Comparison of ENCODE assay signal across 13 cellular contexts in the genomic region with DNA sequence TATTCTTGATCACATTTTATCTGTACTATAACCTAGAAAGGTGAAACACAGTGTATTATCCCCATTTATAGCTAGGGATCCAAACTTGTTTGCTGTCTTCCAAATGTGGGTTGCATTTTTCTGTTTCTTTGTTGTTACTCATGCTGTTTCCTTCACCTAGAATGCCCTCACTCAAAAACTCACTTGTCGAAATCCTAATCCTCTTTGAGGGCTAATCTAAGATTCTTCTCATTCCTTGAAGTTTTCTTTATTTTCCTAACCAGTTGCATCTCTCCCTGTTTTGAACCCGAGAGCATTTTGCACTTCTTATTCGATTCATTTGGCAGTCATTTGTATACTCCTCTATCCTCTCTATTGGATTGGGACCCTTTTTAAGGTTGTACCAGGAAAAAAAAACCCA. TPM values are rescaled to one million over a fixed set of nuclear protein-coding genes. Genes with fewer than 3 reads are reported as not detected.
DNase-seq lines count a peak whose midpoint lies in the region; ATAC-seq, FAIRE-seq and TF ChIP-seq lines count a peak whose summit lies in the region.
"Had no signal": no experiment of that assay in that cellular context is flagged by ENCODE, and none has a peak within 500 bp of the region (broad histone marks: within the 10 kb centered on the region; RNA-seq: fewer than 3 reads in every experiment).

No MANE protein-coding gene starts in this region.

- H3K4me1 Mint-ChIP-seq in chondrocyte (ENCODE audit: low read depth), result peaks cover 41% of the 10 kb centered on the region
- H3K4me1 Mint-ChIP-seq in naive thymus-derived CD4-positive, alpha-beta T cell, result peaks cover 43 to 77% (median 70%) of the 10 kb centered on the region in 7 donors

- no peak for FAIRE-seq in RCC 7860 (lab: Jason Lieb, UNC)

- TF ChIP-seq CTCF in chondrocyte (IDR thresholded peaks at IDR 0.05), result no peak
- no peak for TF ChIP-seq CTCF in uterus (IDR thresholded peaks at IDR 0.05)
- TF ChIP-seq CTCF in GM10248 (IDR thresholded peaks at IDR 0.05; ENCODE audit: control extremely low read depth, extremely low read depth, low read depth, missing control alignments), result no peak

- H3K4me3 ChIP-seq in right cardiac atrium (ENCODE audit: low read length) (no peak overlapping the region), uterus (no peak overlapping the region)
- H3K4me3 ChIP-seq in naive thymus-derived CD4-positive, alpha-beta T cell (ENCODE audit: low read length), result no peak overlapping the region

- H3K27ac Mint-ChIP-seq in chondrocyte (ENCODE audit: unreplicated experiment), result peak overlapping the region; percentile 94
- H3K27ac Mint-ChIP-seq in naive thymus-derived CD4-positive, alpha-beta T cell, result peak overlapping the region; percentile 35 to 98 (median 84)
- H3K27ac Mint-ChIP-seq: dendritic cell treated with granulocyte-macrophage colony-stimulating factor and Interleukin-4, amounts not matched to agents 40 ng/mL and 50 ng/mL, for 4 days had no signal

- H3K4me1 ChIP-seq in right cardiac atrium (ENCODE audit: control insufficient read depth, insufficient read depth, low read length) (peaks cover 7% of the 10 kb centered on the region), uterus (peaks cover 12 to 18% of the 10 kb centered on the region in 2 donors)
- H3K4me1 ChIP-seq in naive thymus-derived CD4-positive, alpha-beta T cell (ENCODE audit: control insufficient read depth in 2 of 2, insufficient read depth in 2 of 2, low read length in 2 of 2), result peaks cover 43 to 54% of the 10 kb centered on the region in 2 donors

- intact Hi-C loops in right cardiac atrium (cut with DNase I), result no loop called here
- intact Hi-C loops in left ventricle myocardium superior (cut with micrococcal nuclease), result no loop called here
- intact Hi-C loops in naive thymus-derived CD4-positive, alpha-beta T cell (cut with micrococcal nuclease), result loop anchor here in 1 of 2 donors (2.0 kb wide), 1 partner anchor 24 kb away; the partner anchor contains the start of gene TTLL6
- intact Hi-C loops in uterus (cut with DNase I; ENCODE audit: low total_unique reads), result no loop called here

- H3K27me3 ChIP-seq in right cardiac atrium (ENCODE audit: control insufficient read depth, insufficient read depth) (no peaks in the 10 kb centered on the region), uterus (no peaks in the 10 kb centered on the region)
- H3K27me3 ChIP-seq in naive thymus-derived CD4-positive, alpha-beta T cell (ENCODE audit: control insufficient read depth in 2 of 2, insufficient read depth in 2 of 2, low read length in 2 of 2), result no peaks in the 10 kb centered on the region

- POLR2A ChIA-PET in naive thymus-derived CD4-positive, alpha-beta T cell (lab: Charles Lee), result interaction anchor here (1.0 to 2.3 kb wide), 3 partner anchors 9 to 52 kb away, joined by 3 to 10 read pairs (median 9); partner anchors contain the start of gene ATP5MC1
- POLR2A ChIA-PET in GM10248 (lab: Yijun Ruan, JAX), result no interaction called here

- no peak overlapping the region for H3K4me3 Mint-ChIP-seq in chondrocyte (ENCODE audit: unreplicated experiment)
- peak overlapping the region in 9 of 10 donors; percentile 52 to 98 (median 85) for H3K4me3 Mint-ChIP-seq in naive thymus-derived CD4-positive, alpha-beta T cell
- H3K4me3 Mint-ChIP-seq: dendritic cell treated with granulocyte-macrophage colony-stimulating factor and Interleukin-4, amounts not matched to agents 40 ng/mL and 50 ng/mL, for 4 days had no signal

- H3K36me3 ChIP-seq in naive thymus-derived CD4-positive, alpha-beta T cell (ENCODE audit: control insufficient read depth in 2 of 3, insufficient read depth in 3 of 3, low read length in 3 of 3), result peaks cover 4 to 19% (median 7%) of the 10 kb centered on the region in 3 experiments
- no peaks in the 10 kb centered on the region for H3K36me3 ChIP-seq in uterus

- DNase-seq in right cardiac atrium (no peak), left ventricle myocardium superior (no peak), chondrocyte (ENCODE audit: low spot score) (no peak), uterus (no peak), RCC 7860 (ENCODE audit: low spot score) (no peak), NOMO-1 treated with dmso at 0.1 percent for 144 hours (lab: John Stamatoyannopoulos, UW; ENCODE audit: unreplicated experiment) (no peak), GM10248 (ENCODE audit: extremely low spot score) (no peak)
- no peak for DNase-seq in naive thymus-derived CD4-positive, alpha-beta T cell
- DNase-seq: activated CD4-positive, alpha-beta memory T cell treated with anti-CD3 and anti-CD28 coated beads, Interleukin-2, amount 10 ng/mL, durations not matched to agents 7 days and 5 days; GOT3; NCI-H1092 treated with DMSO at 0.1 percent for 48 hours; stimulated activated naive CD4-positive, alpha-beta T cell had no signal

- peak overlapping the region; percentile 29 for H3K27ac ChIP-seq in right cardiac atrium (ENCODE audit: low read length)
- no peak overlapping the region for H3K27ac ChIP-seq in naive thymus-derived CD4-positive, alpha-beta T cell (ENCODE audit: low read depth, low read length)
- peak overlapping the region; percentile 88 to 89 for H3K27ac ChIP-seq in uterus

- WGBS in right cardiac atrium, result 33% methylated on average over 3 of the region's 3 CpGs

- CTCF ChIA-PET in naive thymus-derived CD4-positive, alpha-beta T cell (lab: Charles Lee), result interaction anchor here (0.8 to 2.2 kb wide), 2 partner anchors 38 to 44 kb away, joined by 3 to 12 read pairs; no protein-coding TSS in a partner anchor
- CTCF ChIA-PET in GM10248 (lab: Yijun Ruan, JAX), result interaction anchor here (0.9 to 2.7 kb wide), 8 partner anchors 10 to 44 kb away, joined by 3 to 16 read pairs (median 4); no protein-coding TSS in a partner anchor

- H3K36me3 Mint-ChIP-seq in chondrocyte (ENCODE audit: low read depth), result peaks cover 8% of the 10 kb centered on the region
- peaks cover 0 to 45% (median 8%) of the 10 kb centered on the region in 5 donors for H3K36me3 Mint-ChIP-seq in naive thymus-derived CD4-positive, alpha-beta T cell

- H3K9me3 Mint-ChIP-seq in chondrocyte (ENCODE audit: low read depth), result no peaks in the 10 kb centered on the region
- H3K9me3 Mint-ChIP-seq in naive thymus-derived CD4-positive, alpha-beta T cell, result peaks cover 0 to 2% (median 0%) of the 10 kb centered on the region in 11 donors
- H3K9me3 Mint-ChIP-seq: activated CD4-positive, alpha-beta memory T cell treated with anti-CD3 and anti-CD28 coated beads, Interleukin-2, amount 10 ng/mL, durations not matched to agents 7 days and 5 days; dendritic cell treated with granulocyte-macrophage colony-stimulating factor and Interleukin-4, amounts not matched to agents 40 ng/mL and 50 ng/mL, for 4 days had no signal

- H3K9me3 ChIP-seq in right cardiac atrium (ENCODE audit: control insufficient read depth, low read length) (no peaks in the 10 kb centered on the region), uterus (no peaks in the 10 kb centered on the region)
- H3K9me3 ChIP-seq in naive thymus-derived CD4-positive, alpha-beta T cell (ENCODE audit: control insufficient read depth in 2 of 3, low read length in 3 of 3), result no peaks in the 10 kb centered on the region

- H3K27me3 Mint-ChIP-seq in chondrocyte (ENCODE audit: low read depth), result no peaks in the 10 kb centered on the region
- no peaks in the 10 kb centered on the region for H3K27me3 Mint-ChIP-seq in naive thymus-derived CD4-positive, alpha-beta T cell
- H3K27me3 Mint-ChIP-seq: activated CD4-positive, alpha-beta memory T cell treated with anti-CD3 and anti-CD28 coated beads, Interleukin-2, amount 10 ng/mL, durations not matched to agents 7 days and 5 days had no signal

- ATAC-seq in right cardiac atrium (no peak), left ventricle myocardium superior (no peak)
- ATAC-seq in naive thymus-derived CD4-positive, alpha-beta T cell, result no peak

- no peak for TF ChIP-seq POLR2A in uterus (IDR thresholded peaks at IDR 0.05)

RNA-seq across cellular contexts. Expression of gene CALCOCO2, which starts 9.6 kb away (rescaled TPM):
- 100 to 1,000 TPM; 220 to 298 (median 281) TPM for total RNA-seq in right cardiac atrium
- 131 TPM for polyA plus RNA-seq in right cardiac atrium
- total RNA-seq in left ventricle myocardium superior, result 330 TPM
- total RNA-seq in chondrocyte, result 72.4 to 97.9 TPM (median 76.5 TPM) in 3 replicates
- 100 to 1,000 TPM; 129 to 208 (median 139) TPM for total RNA-seq in naive thymus-derived CD4-positive, alpha-beta T cell
- 100 to 1,000 TPM; 159 to 167 TPM for polyA plus RNA-seq in naive thymus-derived CD4-positive, alpha-beta T cell
- 100 to 1,000 TPM in 2 of 4 donors, 10 to 100 TPM in 2; 40.9 to 318 (median 118) TPM for total RNA-seq in uterus

RNA-seq across cellular contexts. Expression of gene TTLL6, which starts 23.4 kb away (rescaled TPM):
- total RNA-seq in right cardiac atrium, result under 1 TPM in 2 of 4 donors, not detected in 2; 0.06 to 0.23 TPM
- polyA plus RNA-seq in right cardiac atrium, result 0.27 TPM
- not detected for total RNA-seq in left ventricle myocardium superior
- not detected in 3 replicates for total RNA-seq in chondrocyte
- not detected for total RNA-seq in naive thymus-derived CD4-positive, alpha-beta T cell
- polyA plus RNA-seq in naive thymus-derived CD4-positive, alpha-beta T cell, result not detected
- under 1 TPM in 2 of 4 donors, not detected in 2; 0.41 to 0.91 TPM for total RNA-seq in uterus
- total RNA-seq: activated CD4-positive, alpha-beta memory T cell treated with anti-CD3 and anti-CD28 coated beads, Interleukin-2, amount 10 ng/mL, durations not matched to agents 7 days and 5 days had no signal

RNA-seq across cellular contexts. Expression of gene ATP5MC1, which starts 52.1 kb away (rescaled TPM):
- total RNA-seq in right cardiac atrium (100 to 1,000 TPM; 287 to 474 (median 393) TPM), left ventricle myocardium superior (513 TPM), chondrocyte (39.2 to 78.0 TPM (median 39.4 TPM) in 3 replicates), uterus (10 to 100 TPM; 12.8 to 45.9 (median 23.8) TPM)
- polyA plus RNA-seq in right cardiac atrium, result 1,497 TPM
- total RNA-seq in naive thymus-derived CD4-positive, alpha-beta T cell, result 100 to 1,000 TPM in 1 of 5 experiments, 10 to 100 TPM in 4; 28.0 to 102 (median 37.0) TPM
- 100 to 1,000 TPM; 155 to 179 TPM for polyA plus RNA-seq in naive thymus-derived CD4-positive, alpha-beta T cell
